Comparison of ENCODE assay signal across 8 cellular contexts in genomic region chr9:133144142-133144886, GRCh38. TPM values are rescaled to one million over a fixed set of nuclear protein-coding genes. Genes with fewer than 3 reads are reported as not detected.
DNase-seq lines count a peak whose midpoint lies in the region; ATAC-seq and TF ChIP-seq lines count a peak whose summit lies in the region.

No MANE protein-coding gene starts in this region.

- no peaks in the 10 kb centered on the region for H3K9me3 Mint-ChIP-seq in activated T-cell treated with anti-CD3 and anti-CD28 coated beads, Interleukin-2, amount 50 U/mL, for 72 hours
- H3K9me3 Mint-ChIP-seq in neural crest cell, result no peaks in the 10 kb centered on the region

- DNase-seq in Ammon's horn (ENCODE audit: low spot score) (peak; percentile 72), Panc1 (ENCODE audit: low read depth, low spot score) (no peak), fibroblast of lung (ENCODE audit: low read depth in 2 of 2) (peak; percentile 32 to 55), neural crest cell (ENCODE audit: low read depth, low spot score) (peak; percentile 76)
- DNase-seq in activated T-cell treated with anti-CD3 and anti-CD28 coated beads, Interleukin-2, amount 50 U/mL, for 72 hours, result peak; percentile 96 to 97

- H3K27ac ChIP-seq in Panc1 (ENCODE audit: low read length) (peak overlapping the region; percentile 54; the same call in 1 of the 2 replicates), fibroblast of lung (ENCODE audit: insufficient read depth, low read length) (peak overlapping the region; percentile 47), stomach smooth muscle (ENCODE audit: low read length) (no peak overlapping the region)

- peak overlapping the region; percentile 41 for H2AFZ ChIP-seq in fibroblast of lung (ENCODE audit: low read length)

- POLR2A ChIA-PET in Panc1 (lab: Charles Lee), result interaction anchor here (0.9 kb wide), 1 partner anchor 11 kb away, joined by 3 read pairs; no protein-coding TSS in a partner anchor

- no peaks in the 10 kb centered on the region; the same call in 1 of the 2 replicates for H3K36me3 ChIP-seq in Panc1 (ENCODE audit: control insufficient read depth, insufficient read depth, low read length)
- H3K36me3 ChIP-seq in fibroblast of lung (ENCODE audit: control insufficient read depth, insufficient read depth, low read length), result no peaks in the 10 kb centered on the region
- peaks cover 0 to 3% of the 10 kb centered on the region in 2 donors for H3K36me3 ChIP-seq in stomach smooth muscle (ENCODE audit: control insufficient read depth in 2 of 2, insufficient read depth in 2 of 2, low read length in 2 of 2)

- H3K4me1 ChIP-seq in Panc1 (ENCODE audit: control insufficient read depth, insufficient read depth, low read length), result peaks cover 31% of the 10 kb centered on the region
- peaks cover 11% of the 10 kb centered on the region for H3K4me1 ChIP-seq in fibroblast of lung (ENCODE audit: control insufficient read depth, extremely low read depth, insufficient read depth, low read length)
- H3K4me1 ChIP-seq in stomach smooth muscle (ENCODE audit: control insufficient read depth, insufficient read depth, low read length), result peaks cover 57% of the 10 kb centered on the region

- BruUV-seq in Panc1 (replicated peaks; lab: Mats Ljungman, UMichigan), result no TSS peak

- peak overlapping the region; percentile 14 to 33 for H3K4me3 ChIP-seq in Panc1 (ENCODE audit: low read depth in 2 of 2, low read length in 2 of 2)
- H3K4me3 ChIP-seq in fibroblast of lung (replicated peaks in 1 of 4; ENCODE audit: control extremely low read depth in 1 of 4, insufficient read depth in 1 of 4, low read depth in 3 of 4, low read length in 4 of 4), result peak overlapping the region; percentile 24 to 49 (median 30)
- H3K4me3 ChIP-seq in stomach smooth muscle (ENCODE audit: low read length in 2 of 2), result peak overlapping the region; percentile 37 to 71

- peak overlapping the region; percentile 84 for H3K27ac Mint-ChIP-seq in activated T-cell treated with anti-CD3 and anti-CD28 coated beads, Interleukin-2, amount 50 U/mL, for 72 hours
- H3K27ac Mint-ChIP-seq in neural crest cell (ENCODE audit: unreplicated experiment), result peak overlapping the region; percentile 97

- H3K27me3 Mint-ChIP-seq in activated T-cell treated with anti-CD3 and anti-CD28 coated beads, Interleukin-2, amount 50 U/mL, for 72 hours (ENCODE audit: low read depth), result no peaks in the 10 kb centered on the region
- no peaks in the 10 kb centered on the region for H3K27me3 Mint-ChIP-seq in neural crest cell (ENCODE audit: low read depth)

- H3K4me1 Mint-ChIP-seq in activated T-cell treated with anti-CD3 and anti-CD28 coated beads, Interleukin-2, amount 50 U/mL, for 72 hours (ENCODE audit: low read depth), result peaks cover 67% of the 10 kb centered on the region
- H3K4me1 Mint-ChIP-seq in neural crest cell, result peaks cover 46% of the 10 kb centered on the region

- in situ Hi-C loops in Panc1 (cut with HindIII; ENCODE audit: low pct_unique_long_range_greater_than_20kb, low sequenced_read_pairs), result no loop called here

- no peaks in the 10 kb centered on the region for H3K27me3 ChIP-seq in Panc1 (ENCODE audit: control insufficient read depth, insufficient read depth, low read length)
- H3K27me3 ChIP-seq in fibroblast of lung (ENCODE audit: control insufficient read depth, insufficient read depth, low read length), result no peaks in the 10 kb centered on the region
- H3K27me3 ChIP-seq in stomach smooth muscle (ENCODE audit: control insufficient read depth in 1 of 2, insufficient read depth in 2 of 2, low read length in 2 of 2), result no peaks in the 10 kb centered on the region

- H3K79me2 ChIP-seq in fibroblast of lung (ENCODE audit: control insufficient read depth, insufficient read depth, low read length), result peaks cover 2% of the 10 kb centered on the region

- TF ChIP-seq CTCF in Panc1 (IDR thresholded peaks at IDR 0.05), result peak; percentile 96
- peak; percentile 73 to 74 for TF ChIP-seq CTCF in fibroblast of lung (conservative IDR thresholded peaks at IDR 0.05 in 1 of 2, IDR thresholded peaks at IDR 0.05 in 1 of 2; ENCODE audit: low read depth in 1 of 2, low read length in 2 of 2)
- TF ChIP-seq CTCF in neural crest cell (conservative IDR thresholded peaks at IDR 0.05), result peak; percentile 100

- no peaks in the 10 kb centered on the region for H3K36me3 Mint-ChIP-seq in activated T-cell treated with anti-CD3 and anti-CD28 coated beads, Interleukin-2, amount 50 U/mL, for 72 hours (ENCODE audit: insufficient read depth in 2 of 2)
- H3K36me3 Mint-ChIP-seq in neural crest cell (ENCODE audit: low read depth), result no peaks in the 10 kb centered on the region

- no peaks in the 10 kb centered on the region for H3K9me3 ChIP-seq in Panc1 (ENCODE audit: control insufficient read depth, insufficient read depth, low read depth, low read length)
- no peaks in the 10 kb centered on the region for H3K9me3 ChIP-seq in fibroblast of lung (ENCODE audit: control insufficient read depth, insufficient read depth, low read depth, low read length)
- H3K9me3 ChIP-seq in stomach smooth muscle (ENCODE audit: control insufficient read depth in 2 of 2, low read length in 2 of 2), result no peaks in the 10 kb centered on the region

- H3K4me2 ChIP-seq in fibroblast of lung (ENCODE audit: extremely low read depth, insufficient read depth, low read length), result peak overlapping the region; percentile 72

- CTCF ChIA-PET in Panc1 (lab: Charles Lee), result interaction anchor here (1.0 to 2.1 kb wide), 3 partner anchors 10 to 34 kb away, joined by 3 to 20 read pairs (median 4); no protein-coding TSS in a partner anchor

- intact Hi-C loops in Panc1 (cut with micrococcal nuclease; ENCODE audit: unreplicated experiment), result loop anchor here (10.0 kb wide), 1 partner anchor 100 kb away; no protein-coding TSS in a partner anchor

- H4K20me1 ChIP-seq in fibroblast of lung (ENCODE audit: control insufficient read depth, extremely low read depth, insufficient read depth, low read length), result no peaks in the 10 kb centered on the region

- ATAC-seq in GM19025 (IDR thresholded peaks at IDR 0.05; ENCODE audit: low read depth, unreplicated experiment), result peak; percentile 35
- peak; percentile 53 for ATAC-seq in HG03571 (IDR thresholded peaks at IDR 0.05; ENCODE audit: unreplicated experiment)
- ATAC-seq in Panc1, result peak; percentile 29
- peak; percentile 79 to 83 for ATAC-seq in activated T-cell treated with anti-CD3 and anti-CD28 coated beads, Interleukin-2, amount 50 U/mL, for 72 hours (replicated peaks in 1 of 2)

- H3K4me3 Mint-ChIP-seq in activated T-cell treated with anti-CD3 and anti-CD28 coated beads, Interleukin-2, amount 50 U/mL, for 72 hours, result peak overlapping the region; percentile 84 to 85
- H3K4me3 Mint-ChIP-seq in neural crest cell, result peak overlapping the region; percentile 68

- H3K9ac ChIP-seq in fibroblast of lung (ENCODE audit: insufficient read depth, low read length) (peak overlapping the region; percentile 48), stomach smooth muscle (ENCODE audit: low read length in 2 of 2) (peak overlapping the region; percentile 47 to 59)

RNA-seq across cellular contexts. Expression of gene GBGT1, which starts 19.4 kb away (rescaled TPM):
- 1.8 TPM for total RNA-seq in Panc1 (2021; ENCODE audit: unreplicated experiment)
- 2.6 TPM for polyA plus RNA-seq in Panc1 (2012; ENCODE audit: insufficient read length)
- total RNA-seq in activated T-cell treated with anti-CD3 and anti-CD28 coated beads, Interleukin-2, amount 50 U/mL, for 72 hours, result 1 to 10 TPM in 1 of 2 donors, under 1 TPM in 1; 0.86 to 2.0 TPM
- total RNA-seq in fibroblast of lung, result 3.3 and 4.1 TPM in 2 replicates
- 0.86 and 2.6 TPM in 2 replicates for polyA plus RNA-seq in fibroblast of lung
- 1.4 and 2.6 TPM in 2 replicates for polyA plus RNA-seq in fibroblast of lung (2012)
- 7.6 and 11.0 TPM in 2 replicates for polyA minus RNA-seq in fibroblast of lung (ENCODE audit: low replicate concordance)
- 12.9 and 13.8 TPM in 2 replicates for total RNA-seq in neural crest cell

RNA-seq across cellular contexts. Expression of gene RALGDS, which starts 23.3 kb away (rescaled TPM):
- total RNA-seq in Panc1 (2021; ENCODE audit: unreplicated experiment) (25.8 TPM), fibroblast of lung (16.2 and 23.6 TPM in 2 replicates), neural crest cell (72.4 and 73.8 TPM in 2 replicates)
- 47.7 TPM for polyA plus RNA-seq in Panc1 (2012; ENCODE audit: insufficient read length)
- total RNA-seq in activated T-cell treated with anti-CD3 and anti-CD28 coated beads, Interleukin-2, amount 50 U/mL, for 72 hours, result 10 to 100 TPM; 50.7 to 78.2 TPM
- polyA plus RNA-seq in fibroblast of lung, result 16.6 and 22.4 TPM in 2 replicates
- polyA plus RNA-seq in fibroblast of lung (2012), result 10.6 and 15.5 TPM in 2 replicates
- 16.8 and 18.8 TPM in 2 replicates for polyA minus RNA-seq in fibroblast of lung (ENCODE audit: low replicate concordance)

Comparison
In these comparisons a context has a peak if more than half of its experiments do, and no peak if none do; other contexts are left out.
1. ATAC-seq: peak in every context shown above with its lines; median percentile 81 in activated T-cell treated with anti-CD3 and anti-CD28 coated beads, Interleukin-2, amount 50 U/mL, for 72 hours; 53 in HG03571; 35 in GM19025; 29 in Panc1.